In the genomic region with DNA sequence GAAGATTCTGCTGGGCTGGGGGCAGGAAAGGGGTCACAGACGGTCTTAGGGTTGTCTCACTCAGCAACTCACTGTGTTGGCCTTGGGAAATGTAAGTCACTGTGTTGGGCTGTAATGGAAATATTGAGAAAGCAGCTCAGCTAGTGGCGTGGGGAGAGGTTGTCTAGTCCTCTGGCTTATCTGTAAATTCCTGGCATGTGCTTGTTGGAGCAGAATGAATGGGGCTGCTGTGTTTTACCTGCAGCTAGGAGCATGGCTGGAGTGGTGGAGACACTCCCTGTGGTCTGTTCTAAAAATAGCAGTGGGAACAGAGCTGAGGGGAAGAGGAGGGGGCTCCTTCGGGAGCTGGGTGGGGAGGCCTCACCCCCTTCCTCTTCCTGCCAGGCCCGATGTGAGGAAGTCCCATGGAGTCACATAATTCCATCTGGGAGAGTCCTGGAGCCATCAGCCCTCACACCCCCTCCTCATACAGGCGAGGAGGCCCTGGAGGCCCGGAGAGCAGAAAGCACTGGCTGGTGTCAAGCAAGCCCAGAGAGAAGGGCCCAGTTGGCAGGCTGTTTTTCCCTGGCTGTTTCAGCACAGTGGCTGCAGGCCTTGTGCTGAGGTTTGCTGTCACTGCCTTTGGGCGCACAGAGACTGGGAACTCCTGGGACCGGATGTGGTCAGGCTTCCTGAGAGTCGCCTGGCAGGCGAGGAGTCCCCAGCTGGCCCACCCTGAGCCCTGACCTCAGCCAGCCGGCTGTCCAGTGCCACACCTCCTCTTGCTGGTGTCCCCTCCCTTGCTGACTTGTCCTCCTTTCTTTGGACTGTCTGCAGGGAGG, we compare ENCODE assay signal across 8 cellular contexts.
A peak's percentile ranks its signal among the peaks of the same experiment; 100 is the strongest.
DNase-seq lines count a peak whose midpoint lies in the region; ATAC-seq and TF ChIP-seq lines count a peak whose summit lies in the region.

No MANE protein-coding gene starts in this region.

- WGBS in body of pancreas, 2 donors = 12 to 16% methylated on average over 7 to 11 of the region's 11 CpGs

- peak in 2 of 7 experiments; percentile 8 to 9 for TF ChIP-seq CTCF in body of pancreas (IDR thresholded peaks at IDR 0.05)

- no peak for DNase-seq in CD8-positive, alpha-beta memory T cell
- DNase-seq in NOMO-1 treated with DMSO at 0.1 percent for 48 hours (lab: John Stamatoyannopoulos, UW; ENCODE audit: unreplicated experiment) = peak; percentile 14
- peak; percentile 40 to 78 (median 60) for DNase-seq in body of pancreas
- peak; percentile 38 for DNase-seq in left kidney (ENCODE audit: low read depth, low spot score)
- DNase-seq in stimulated activated CD4-positive, alpha-beta T cell treated with anti-CD3 and anti-CD28 coated beads, Interleukin-1b, Interleukin-23, amount 100 ng/mL, for 48 hours = peak; percentile 38
- no peak for DNase-seq in G401 (ENCODE audit: low spot score)
- no peak for DNase-seq in cerebellar cortex (ENCODE audit: low spot score)

- H3K36me3 Mint-ChIP-seq in CD8-positive, alpha-beta memory T cell = peaks cover 0 to 59% (median 7%) of the 10 kb centered on the region in 3 donors

- peak overlapping the region; percentile 31 for H3K27ac ChIP-seq in CD8-positive, alpha-beta memory T cell (ENCODE audit: low read depth, low read length)
- H3K27ac ChIP-seq in body of pancreas = peak overlapping the region; percentile 47 to 79 (median 72)

- peak overlapping the region in 4 of 7 donors; percentile 11 to 65 (median 48) for H3K4me3 Mint-ChIP-seq in CD8-positive, alpha-beta memory T cell

- H3K4me3 ChIP-seq in CD8-positive, alpha-beta memory T cell (ENCODE audit: low read length) = no peak overlapping the region
- H3K4me3 ChIP-seq in body of pancreas = no peak overlapping the region

- TF ChIP-seq POLR2A in body of pancreas (IDR thresholded peaks at IDR 0.05) = no peak

- no peaks in the 10 kb centered on the region for H3K9me3 ChIP-seq in CD8-positive, alpha-beta memory T cell (ENCODE audit: low read length)
- no peaks in the 10 kb centered on the region for H3K9me3 ChIP-seq in body of pancreas

- peaks cover 49 to 71% (median 58%) of the 10 kb centered on the region in 3 donors for H3K4me1 Mint-ChIP-seq in CD8-positive, alpha-beta memory T cell

- in situ Hi-C loops in G401 (cut with HindIII; ENCODE audit: low sequenced_read_pairs) = no loop called here

- no peaks in the 10 kb centered on the region for H3K9me3 Mint-ChIP-seq in CD8-positive, alpha-beta memory T cell

- CTCF ChIA-PET in CD8-positive, alpha-beta memory T cell (lab: Charles Lee) = no interaction called here

- peaks cover 12% of the 10 kb centered on the region for H3K36me3 ChIP-seq in CD8-positive, alpha-beta memory T cell (ENCODE audit: insufficient read depth, low read length)
- no peaks in the 10 kb centered on the region for H3K36me3 ChIP-seq in body of pancreas (replicated peaks in 1 of 2; ENCODE audit: insufficient read depth in 1 of 2, low read depth in 2 of 2)

- no peaks in the 10 kb centered on the region for H3K27me3 Mint-ChIP-seq in CD8-positive, alpha-beta memory T cell

- no peaks in the 10 kb centered on the region for H3K27me3 ChIP-seq in CD8-positive, alpha-beta memory T cell (ENCODE audit: insufficient read depth, low read length, poor library complexity, severe bottlenecking)
- H3K27me3 ChIP-seq in body of pancreas = no peaks in the 10 kb centered on the region

- intact Hi-C loops in body of pancreas (cut with DNase I) = no loop called here

- POLR2A ChIA-PET in CD8-positive, alpha-beta memory T cell (lab: Charles Lee) = no interaction called here

- peak overlapping the region; percentile 66 to 98 (median 88) for H3K27ac Mint-ChIP-seq in CD8-positive, alpha-beta memory T cell

- ATAC-seq in body of pancreas (peak; percentile 86), HG02938 (IDR thresholded peaks at IDR 0.05; ENCODE audit: unreplicated experiment) (no peak)

- peaks cover 28% of the 10 kb centered on the region for H3K4me1 ChIP-seq in CD8-positive, alpha-beta memory T cell (ENCODE audit: insufficient read depth, low read length)
- H3K4me1 ChIP-seq in body of pancreas = peaks cover 61% of the 10 kb centered on the region

Comparison
In these comparisons a context has a peak if more than half of its experiments do, and no peak if none do; other contexts are left out.
1. DNase-seq: peak in NOMO-1 treated with DMSO at 0.1 percent for 48 hours (single experiment), body of pancreas (4 of 4), left kidney (single experiment) and stimulated activated CD4-positive, alpha-beta T cell treated with anti-CD3 and anti-CD28 coated beads, Interleukin-1b, Interleukin-23, amount 100 ng/mL, for 48 hours (single experiment); none in CD8-positive, alpha-beta memory T cell (0 of 5), G401 (single experiment) and cerebellar cortex (single experiment).